ENCODE assay signal across 9 cellular contexts in genomic region chr5:76717222-76718083, GRCh38. TPM values are rescaled to one million over a fixed set of nuclear protein-coding genes. Genes with fewer than 3 reads are reported as not detected.
DNase-seq lines count a peak whose midpoint lies in the region; TF ChIP-seq lines count a peak whose summit lies in the region.
"Had no signal": no experiment of that assay in that cellular context is flagged by ENCODE, and none has a peak within 500 bp of the region (broad histone marks: within the 10 kb centered on the region; RNA-seq: fewer than 3 reads in every experiment).

No MANE protein-coding gene starts in this region.

- H3K27me3 ChIP-seq in GM23248 (replicated peaks; ENCODE audit: insufficient read depth) (peaks cover 28% of the 10 kb centered on the region), prostate gland (replicated peaks; ENCODE audit: insufficient read depth) (no peaks in the 10 kb centered on the region)

- DNase-seq in GM23248 (no peak), SK-N-MC (ENCODE audit: low read depth, low spot score) (no peak), fibroblast of pulmonary artery (ENCODE audit: low read depth) (peak; percentile 33), prostate gland (ENCODE audit: low spot score) (no peak), HCEC 1CT (no peak), iPS-NIHi11 (ENCODE audit: low spot score) (no peak), AML-193 (lab: John Stamatoyannopoulos, UW) (no peak), UCSD-AML1 (lab: John Stamatoyannopoulos, UW; ENCODE audit: unreplicated experiment) (no peak)
- DNase-seq: SIG-M5 had no signal

- in situ Hi-C loops in GM23248 (cut with MboI): no loop called here

- peak overlapping the region; percentile 87 for H3K4me2 ChIP-seq in GM23248 (ENCODE audit: unreplicated experiment)

- H3K36me3 ChIP-seq in GM23248 (ENCODE audit: low read depth) (no peaks in the 10 kb centered on the region), SK-N-MC (ENCODE audit: insufficient read depth, low read length) (peaks cover 7% of the 10 kb centered on the region; the same call in 1 of the 2 replicates), prostate gland (no peaks in the 10 kb centered on the region)

- no peaks in the 10 kb centered on the region for H4K20me1 ChIP-seq in GM23248 (ENCODE audit: insufficient read depth)

- intact Hi-C loops in prostate gland (cut with DNase I): no loop called here

- 68 to 69% methylated on average over 11 of the region's 11 CpGs for WGBS in GM23248 (ENCODE audit: low coverage in 1 of 2, low lambda C conversion rate in 2 of 2, missing lambda C conversion rate in 2 of 2), 2 experiments
- WGBS in prostate gland: 83% methylated on average over 11 of the region's 11 CpGs

- no peaks in the 10 kb centered on the region for H3K9me2 ChIP-seq in GM23248 (ENCODE audit: insufficient read depth)

- peak overlapping the region; percentile 87 for H3K4me3 ChIP-seq in GM23248
- H3K4me3 ChIP-seq in SK-N-MC: peak overlapping the region; percentile 95
- H3K4me3 ChIP-seq in fibroblast of pulmonary artery (replicated peaks; ENCODE audit: low read depth, low read length): peak overlapping the region; percentile 79
- peak overlapping the region; percentile 62 to 71 for H3K4me3 ChIP-seq in prostate gland

- H3K79me2 ChIP-seq in GM23248 (ENCODE audit: insufficient read depth): no peaks in the 10 kb centered on the region; the same call in 1 of the 2 replicates

- no peak for TF ChIP-seq POLR2A in prostate gland (IDR thresholded peaks at IDR 0.05)

- no peak overlapping the region for H3K27ac ChIP-seq in GM23248
- no peak overlapping the region for H3K27ac ChIP-seq in SK-N-MC
- no peak overlapping the region for H3K27ac ChIP-seq in prostate gland

- H3K4me1 ChIP-seq in GM23248 (ENCODE audit: insufficient read depth) (no peaks in the 10 kb centered on the region), prostate gland (replicated peaks) (no peaks in the 10 kb centered on the region)

- H3F3A ChIP-seq in GM23248 (ENCODE audit: insufficient read depth): no peaks in the 10 kb centered on the region

- H3K9ac ChIP-seq in GM23248: 0 out of 2 replicates have a peak overlapping the region, but pooled peaks have one; percentile 67
- H3K9ac ChIP-seq in SK-N-MC (ENCODE audit: insufficient read length): peak overlapping the region; percentile 80

- H2AFZ ChIP-seq in GM23248: peak overlapping the region; percentile 81

- no peaks in the 10 kb centered on the region for H3K9me3 ChIP-seq in GM23248 (ENCODE audit: low read depth)
- no peaks in the 10 kb centered on the region for H3K9me3 ChIP-seq in SK-N-MC (ENCODE audit: low read depth, low read length)
- no peaks in the 10 kb centered on the region for H3K9me3 ChIP-seq in prostate gland

- no peak for TF ChIP-seq CTCF in fibroblast of pulmonary artery (IDR thresholded peaks at IDR 0.05; ENCODE audit: low read length, missing control alignments)
- TF ChIP-seq CTCF in prostate gland (IDR thresholded peaks at IDR 0.05): no peak

RNA-seq across cellular contexts. Expression of gene F2R, which starts 1.5 kb away (rescaled TPM):
- total RNA-seq in GM23248 (2014; rRNA removed; shearing (Covaris generic)): 3.7 and 5.3 TPM in 2 replicates
- 4.4 and 4.6 TPM in 2 replicates for polyA plus RNA-seq in GM23248 (2016; fragmentation: Nextera tagmentation; extraction: Ambion mirVana)
- 10 to 100 TPM in 1 of 2 donors, 1 to 10 TPM in 1; 4.1 to 22.3 TPM for total RNA-seq in prostate gland
